ENCODE assay signal across 1 cellular context in the genomic region with DNA sequence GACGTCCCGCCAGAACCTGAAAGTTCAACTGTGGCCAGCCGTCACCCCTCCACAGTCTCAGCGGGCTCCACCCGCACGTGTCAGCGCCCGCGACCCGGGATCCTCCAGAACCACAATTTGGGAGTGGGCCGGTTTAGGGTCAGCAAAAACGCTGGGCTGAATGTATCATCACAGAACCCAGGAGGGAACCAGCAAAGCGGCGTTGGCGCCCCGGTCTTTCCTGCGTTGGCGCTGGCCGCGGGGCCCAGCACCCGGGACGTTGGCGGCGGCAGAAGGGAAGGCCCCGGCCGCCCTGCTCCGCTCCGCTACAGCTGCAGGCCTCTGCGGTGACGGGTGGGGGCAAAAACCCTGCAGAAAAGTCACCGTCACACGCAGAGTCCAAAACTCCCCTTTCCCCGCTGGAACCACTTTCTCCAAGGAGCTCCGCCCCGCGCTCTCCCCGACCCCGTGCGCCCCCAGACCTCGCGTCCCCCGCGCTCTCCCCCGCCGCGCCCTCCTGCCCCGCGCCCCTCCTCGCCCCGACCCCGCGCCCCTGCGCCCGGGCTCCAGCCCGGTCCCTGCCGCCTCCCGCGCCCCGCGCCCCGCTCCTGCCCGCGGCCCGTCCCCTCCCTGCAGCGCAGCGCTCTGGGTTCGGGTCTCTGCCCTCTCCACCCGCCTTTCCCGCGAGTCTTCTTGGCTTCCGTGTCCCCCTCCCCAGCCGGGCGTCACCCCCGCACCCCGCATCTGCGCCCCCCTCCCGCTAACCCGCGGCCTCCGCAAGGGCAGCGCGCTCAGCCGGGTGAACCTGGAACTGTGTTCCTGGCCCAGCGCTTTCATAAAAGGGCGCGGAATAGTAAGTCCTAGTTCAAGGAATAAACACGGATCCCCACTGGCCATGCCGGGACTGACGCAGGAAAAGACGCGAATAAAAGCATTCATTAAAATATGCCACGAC.
TF ChIP-seq lines count a peak whose summit lies in the region.

No MANE protein-coding gene starts in this region.

TF ChIP-seq in GM12891, 5 proteins besides CTCF, POLR2A, EP300 and RAD21 (continued from another document):
- no peak for TF ChIP-seq PAX5 (IDR thresholded peaks at IDR 0.05; ENCODE audit: insufficient read depth, low read length, severe bottlenecking)
- TF ChIP-seq SPI1 (IDR thresholded peaks at IDR 0.05; ENCODE audit: low read depth, low read length): no peak
TF ChIP-seq in GM12891: peak in this region for 0.
